ENCODE assay signal across 22 cellular contexts in genomic region chr2:170320948-170321347, GRCh38.
"Had no signal": no experiment of that assay in that cellular context is flagged by ENCODE, and none has a peak within 500 bp of the region (broad histone marks: within the 10 kb centered on the region; RNA-seq: fewer than 3 reads in every experiment).

No MANE protein-coding gene starts in this region.

- H3K4me1 ChIP-seq: esophagus squamous epithelium, pancreas had no signal

- DNase-seq: cortex of kidney; dorsolateral prefrontal cortex; effector CD8-positive, alpha-beta T cell; esophagus squamous epithelium; foreskin fibroblast; head of caudate nucleus; left colon; left ventricle myocardium superior; mesendoderm; naive B cell; occipital lobe; pancreas; right cardiac atrium; small intestine; stimulated activated CD4-positive, alpha-beta T cell treated with anti-CD3 and anti-CD28 coated beads, Interleukin-2, amount 100 ng/mL, for 48 hours; stimulated activated naive CD4-positive, alpha-beta T cell treated with Interleukin-2 at 50 U/mL for 16 hours; trophoblast cell had no signal

- H3K79me2 ChIP-seq: hepatocyte had no signal

- H3K4me1 Mint-ChIP-seq: naive B cell, nephron had no signal

- H3K4me3 ChIP-seq: dorsolateral prefrontal cortex, esophagus squamous epithelium, hepatocyte, lung, pancreas had no signal

- ATAC-seq: left colon, left ventricle myocardium superior, pancreas, right cardiac atrium had no signal

- H3K27ac Mint-ChIP-seq: nephron, progenitor cell of endocrine pancreas had no signal

- H3K27ac ChIP-seq: dorsolateral prefrontal cortex, esophagus squamous epithelium, hepatocyte, pancreas had no signal

- FAIRE-seq: endometrium, pancreas, small intestine had no signal

- H3K27me3 ChIP-seq: esophagus squamous epithelium, hepatocyte, pancreas had no signal

- H3K36me3 ChIP-seq: esophagus squamous epithelium, pancreas had no signal

- H3K9me3 ChIP-seq: pancreas had no signal

- H2AFZ ChIP-seq: hepatocyte had no signal

- H3K4me2 ChIP-seq: hepatocyte had no signal

- H3K4me3 Mint-ChIP-seq: naive B cell, nephron had no signal
